ENCODE assay signal across 21 cellular contexts in genomic region chr16:80449332-80449731, GRCh38.
DNase-seq lines count a peak whose midpoint lies in the region; TF ChIP-seq lines count a peak whose summit lies in the region.
"Had no signal": no experiment of that assay in that cellular context is flagged by ENCODE, and none has a peak within 500 bp of the region (broad histone marks: within the 10 kb centered on the region; RNA-seq: fewer than 3 reads in every experiment).

No MANE protein-coding gene starts in this region.

- DNase-seq in MV-4-11 (lab: John Stamatoyannopoulos, UW): peak; percentile 20
- peak; percentile 4 for DNase-seq in epithelial cell of esophagus (ENCODE audit: low read depth)
- no peak for DNase-seq in NCI-H146 treated with DMSO at 0.1 percent for 48 hours (lab: John Stamatoyannopoulos, UW; ENCODE audit: unreplicated experiment)
- DNase-seq in prostate gland (ENCODE audit: low spot score): no peak
- DNase-seq in NCI-H526 treated with DMSO at 0.1 percent for 48 hours (lab: John Stamatoyannopoulos, UW): no peak
- DNase-seq: 8988T; ACHN; BE2C; C1 segment of cervical spinal cord; CD4-positive, alpha-beta memory T cell; CD4-positive, CD25-positive, alpha-beta regulatory T cell; CD8-positive, alpha-beta memory T cell; COR-L47; DMS 273 treated with DMSO at 0.1 percent for 48 hours; DMS153; DMS53; DMS79; DND-41; EL; GDM1 had no signal

- intact Hi-C loops in prostate gland (cut with DNase I): no loop called here

- no peak overlapping the region for H3K4me3 ChIP-seq in epithelial cell of esophagus (ENCODE audit: low read length)
- no peak overlapping the region for H3K4me3 ChIP-seq in prostate gland
- H3K4me3 ChIP-seq: BLaER1 had no signal

- no peak for TF ChIP-seq CTCF in epithelial cell of esophagus (IDR thresholded peaks at IDR 0.05; ENCODE audit: insufficient read depth, low read depth, low read length, missing control alignments)
- TF ChIP-seq CTCF in prostate gland (IDR thresholded peaks at IDR 0.05): no peak

- no peaks in the 10 kb centered on the region for H3K27me3 ChIP-seq in prostate gland (replicated peaks; ENCODE audit: insufficient read depth)
- H3K27me3 ChIP-seq: BE2C, BLaER1 had no signal

- H3K4me1 ChIP-seq in prostate gland (replicated peaks): no peaks in the 10 kb centered on the region
- H3K4me1 ChIP-seq: BE2C, BLaER1 had no signal

- H3K9me3 ChIP-seq in prostate gland: no peaks in the 10 kb centered on the region
- H3K9me3 ChIP-seq: BLaER1 had no signal

- H3K36me3 ChIP-seq in prostate gland: no peaks in the 10 kb centered on the region
- H3K36me3 ChIP-seq: BE2C, BLaER1 had no signal

- H3K27ac ChIP-seq in prostate gland: no peak overlapping the region
- H3K27ac ChIP-seq: BLaER1 had no signal

- 75% methylated on average over 6 of the region's 6 CpGs for WGBS in prostate gland

- no peak for TF ChIP-seq POLR2A in prostate gland (IDR thresholded peaks at IDR 0.05)

Comparison
In these comparisons a context has a peak if more than half of its experiments do, and no peak if none do; other contexts are left out.
1. DNase-seq: peak in MV-4-11 (single experiment) and epithelial cell of esophagus (single experiment); none in NCI-H146 treated with DMSO at 0.1 percent for 48 hours (single experiment), prostate gland (single experiment) and NCI-H526 treated with DMSO at 0.1 percent for 48 hours (single experiment).